In genomic region chr7:84368122-84368521, GRCh38 we compare ENCODE assay signal across 25 cellular contexts.
"Had no signal": no experiment of that assay in that cellular context is flagged by ENCODE, and none has a peak within 500 bp of the region (broad histone marks: within the 10 kb centered on the region; RNA-seq: fewer than 3 reads in every experiment).

No MANE protein-coding gene starts in this region.

- DNase-seq: immature natural killer cell; kidney; left colon; left lung; lower lobe of right lung; mammary epithelial cell; mesenchymal stem cell; naive thymus-derived CD8-positive, alpha-beta T cell; nucleus accumbens; pancreas; posterior cingulate gyrus; retina; right cardiac atrium; stimulated activated CD4-positive, alpha-beta T cell treated with anti-CD3 and anti-CD28 coated beads, Interleukin-12 subunit alpha, Interleukin-12 subunit beta, amount 100 ng/mL, for 4 hours; stimulated activated CD4-positive, alpha-beta T cell treated with anti-CD3 and anti-CD28 coated beads, Interleukin-15, amount 100 ng/mL, for 24 hours; stimulated activated CD4-positive, alpha-beta T cell treated with anti-CD3 and anti-CD28 coated beads, Interleukin-2, amount 100 ng/mL, for 24 hours; stimulated activated CD4-positive, alpha-beta T cell treated with anti-CD3 and anti-CD28 coated beads, Interleukin-4, amount 100 ng/mL, for 1 hour; stimulated activated naive B cell treated with anti-CD40 and anti-IgM and Interleukin-4, amounts not matched to agents 10 μg/mL and 1 μg/mL and 100 μg/mL, for 72 hours; stimulated activated naive CD8-positive, alpha-beta T cell treated with anti-CD3 and anti-CD28 coated beads, Interleukin-15, Interleukin-2, amounts not matched to agents 100 U/mL and 50 U/mL, for 24 hours; stomach; testis; thyroid gland; transverse colon; upper lobe of left lung had no signal

- ATAC-seq: left colon; left lung; lower lobe of right lung; naive thymus-derived CD8-positive, alpha-beta T cell; pancreas; right cardiac atrium; sciatic nerve; stimulated activated naive B cell treated with anti-CD40 and anti-IgM and Interleukin-4, amounts not matched to agents 10 μg/mL and 1 μg/mL and 100 μg/mL, for 72 hours; stimulated activated naive CD8-positive, alpha-beta T cell treated with anti-CD3 and anti-CD28 coated beads, Interleukin-15, Interleukin-2, amounts not matched to agents 100 U/mL and 50 U/mL, for 24 hours had no signal
